Comparison of ENCODE assay signal across 17 cellular contexts in genomic region chr9:114226289-114227055, GRCh38.
"Had no signal": no experiment of that assay in that cellular context is flagged by ENCODE, and none has a peak within 500 bp of the region (broad histone marks: within the 10 kb centered on the region; RNA-seq: fewer than 3 reads in every experiment).

No MANE protein-coding gene starts in this region.

- H3K27ac ChIP-seq: lower lobe of right lung, neutrophil, upper lobe of left lung, VCaP had no signal

- DNase-seq: activated CD4-positive, alpha-beta T cell treated with anti-CD3 and anti-CD28 coated beads for 1 hour; activated CD4-positive, alpha-beta T cell treated with anti-CD3 and anti-CD28 coated beads, Interleukin-2, amount 50 U/mL, for 4 hours; activated naive CD4-positive, alpha-beta T cell; activated naive CD8-positive, alpha-beta T cell treated with anti-CD3 and anti-CD28 coated beads, Interleukin-2, amount 10 ng/mL, durations not matched to agents 7 days and 5 days; activated T-cell treated with anti-CD3 and anti-CD28 coated beads for 4 hours; endodermal cell; left colon; lower lobe of right lung; naive B cell; small intestine; stimulated activated naive CD8-positive, alpha-beta T cell treated with anti-CD3 and anti-CD28 coated beads, Interleukin-15, amount 100 ng/mL, for 72 hours; T1000; upper lobe of left lung had no signal

- H3K36me3 ChIP-seq: lower lobe of right lung, neutrophil, upper lobe of left lung had no signal

- ATAC-seq: left colon; lower lobe of right lung; stimulated activated naive CD8-positive, alpha-beta T cell treated with anti-CD3 and anti-CD28 coated beads, Interleukin-15, amount 100 ng/mL, for 72 hours had no signal

- H3K4me3 ChIP-seq: dorsolateral prefrontal cortex, lower lobe of right lung, upper lobe of left lung had no signal

- H3K27me3 ChIP-seq: neutrophil, upper lobe of left lung had no signal

- FAIRE-seq: islet of Langerhans, small intestine had no signal

- H3K9me3 ChIP-seq: lower lobe of right lung, neutrophil, upper lobe of left lung had no signal

- H3K4me1 ChIP-seq: lower lobe of right lung, upper lobe of left lung had no signal
